In genomic region chr16:14014284-14014625, GRCh38 we compare ENCODE assay signal across 1 cellular context.
TF ChIP-seq lines count a peak whose summit lies in the region.

No MANE protein-coding gene starts in this region.

TF ChIP-seq in GM23338, 12 proteins besides CTCF, POLR2A, EP300 and RAD21 (continued from another document):
- TF ChIP-seq REST (IDR thresholded peaks at IDR 0.05; ENCODE audit: unreplicated experiment) (no peak), ZNF462 (CRISPR knock-in tag; IDR thresholded peaks at IDR 0.05) (no peak), EZH2phosphoT487 (IDR thresholded peaks at IDR 0.05; ENCODE audit: unreplicated experiment) (no peak), JUNB (IDR thresholded peaks at IDR 0.05; ENCODE audit: unreplicated experiment) (no peak)
